In genomic region chr5:1076406-1076805, GRCh38 we compare ENCODE assay signal across 30 cellular contexts.
"Had no signal": no experiment of that assay in that cellular context is flagged by ENCODE, and none has a peak within 500 bp of the region (broad histone marks: within the 10 kb centered on the region; RNA-seq: fewer than 3 reads in every experiment).

No MANE protein-coding gene starts in this region.

- H3K27me3 ChIP-seq: ascending aorta, breast epithelium, cardiac muscle cell, colonic mucosa, esophagus squamous epithelium, gastroesophageal sphincter had no signal

- H3K4me3 ChIP-seq: ascending aorta, breast epithelium, cardiac muscle cell, colonic mucosa, esophagus squamous epithelium, gastroesophageal sphincter had no signal

- DNase-seq: activated CD4-positive, alpha-beta memory T cell treated with anti-CD3 and anti-CD28 coated beads for 36 hours; activated CD4-positive, alpha-beta T cell treated with anti-CD3 and anti-CD28 coated beads for 36 hours; activated CD4-positive, alpha-beta T cell treated with anti-CD3 and anti-CD28 coated beads, Interleukin-2, amount 10 ng/mL, durations not matched to agents 24 days and 14 days; activated CD4-positive, CD25-positive, alpha-beta regulatory T cell; activated CD4-positive, CD25-positive, alpha-beta regulatory T cell treated with anti-CD3 and anti-CD28 coated beads, Interleukin-2, amount 50 U/mL, for 72 hours; activated CD8-positive, alpha-beta memory T cell treated with anti-CD3 and anti-CD28 coated beads, Interleukin-2, amount 10 ng/mL, durations not matched to agents 7 days and 5 days; activated CD8-positive, alpha-beta memory T cell treated with anti-CD3 and anti-CD28 coated beads, Interleukin-2, amount 50 U/mL, for 4 hours; activated CD8-positive, alpha-beta T cell treated with anti-CD3 and anti-CD28 coated beads, Interleukin-2, amount 10 ng/mL, durations not matched to agents 7 days and 5 days; activated effector memory CD4-positive, alpha-beta T cell treated with anti-CD3 and anti-CD28 coated beads, Interleukin-2, amount 50 U/mL, for 16 hours; activated naive CD8-positive, alpha-beta T cell treated with anti-CD3 and anti-CD28 coated beads, Interleukin-2, amount 10 ng/mL, durations not matched to agents 7 days and 5 days; activated T-cell treated with anti-CD3 and anti-CD28 coated beads, Interleukin-2, amount 50 U/mL, for 1 hour; activated T-cell treated with anti-CD3 and anti-CD28 coated beads, Interleukin-2, amount 50 U/mL, for 48 hours; central memory CD4-positive, alpha-beta T cell; cerebellar nuclear complex; colonic mucosa; effector CD8-positive, alpha-beta T cell; esophagus squamous epithelium; foreskin melanocyte; head of caudate nucleus; T-helper 2 cell had no signal

- H3K9me3 ChIP-seq: ascending aorta, breast epithelium, colonic mucosa, esophagus squamous epithelium, gastroesophageal sphincter had no signal

- H3K9me3 Mint-ChIP-seq: activated CD4-positive, alpha-beta memory T cell treated with anti-CD3 and anti-CD28 coated beads for 36 hours; activated CD4-positive, alpha-beta T cell treated with anti-CD3 and anti-CD28 coated beads, Interleukin-2, amount 10 ng/mL, durations not matched to agents 24 days and 14 days; activated naive CD4-positive, alpha-beta T cell treated with anti-CD3 and anti-CD28 coated beads, Interleukin-2, amount 50 U/mL, for 24 hours; activated naive CD8-positive, alpha-beta T cell treated with anti-CD3 and anti-CD28 coated beads, Interleukin-2, amount 10 ng/mL, durations not matched to agents 7 days and 5 days; activated T-helper 1 cell treated with anti-CD3 and anti-CD28 coated beads, Interleukin-12 subunit alpha, Interleukin-12 subunit beta, Interleukin-2, Interleukin-4 antibody, amounts not matched to agents 30 ng/mL and 10 ng/mL and 1 ng/mL, durations not matched to agents 14 hours and 24 hours and 36 hours; activated T-helper 2 cell treated with anti-CD3 and anti-CD28 coated beads, Interferon-gamma antibody, Interleukin-2, Interleukin-4, amounts not matched to agents 10 μg/mL and 5 μg/mL and 100 μg/mL, durations not matched to agents 14 hours and 24 hours and 36 hours; brain had no signal

- H3K27ac ChIP-seq: ascending aorta, breast epithelium, cardiac muscle cell, colonic mucosa, epithelial cell of prostate, esophagus squamous epithelium, gastroesophageal sphincter, VCaP had no signal

- ATAC-seq: activated CD4-positive, alpha-beta T cell treated with anti-CD3 and anti-CD28 coated beads for 36 hours; activated CD8-positive, alpha-beta memory T cell treated with anti-CD3 and anti-CD28 coated beads, Interleukin-2, amount 10 ng/mL, durations not matched to agents 7 days and 5 days; activated CD8-positive, alpha-beta T cell treated with anti-CD3 and anti-CD28 coated beads, Interleukin-2, amount 10 ng/mL, durations not matched to agents 7 days and 5 days; gastroesophageal sphincter had no signal

- H3K4me1 Mint-ChIP-seq: activated CD4-positive, alpha-beta T cell treated with anti-CD3 and anti-CD28 coated beads for 36 hours; activated CD4-positive, alpha-beta T cell treated with anti-CD3 and anti-CD28 coated beads, Interleukin-2, amount 10 ng/mL, durations not matched to agents 24 days and 14 days; activated CD8-positive, alpha-beta memory T cell treated with anti-CD3 and anti-CD28 coated beads, Interleukin-2, amount 10 ng/mL, durations not matched to agents 7 days and 5 days; activated naive CD4-positive, alpha-beta T cell treated with anti-CD3 and anti-CD28 coated beads, Interleukin-2, amount 50 U/mL, for 24 hours; activated naive CD8-positive, alpha-beta T cell treated with anti-CD3 and anti-CD28 coated beads, Interleukin-2, amount 10 ng/mL, durations not matched to agents 7 days and 5 days; brain had no signal

- H3K36me3 Mint-ChIP-seq: activated CD8-positive, alpha-beta memory T cell treated with anti-CD3 and anti-CD28 coated beads, Interleukin-2, amount 10 ng/mL, durations not matched to agents 7 days and 5 days had no signal

- H3K4me1 ChIP-seq: ascending aorta, breast epithelium, colonic mucosa, esophagus squamous epithelium, gastroesophageal sphincter had no signal

- H3K27ac Mint-ChIP-seq: activated CD4-positive, alpha-beta memory T cell treated with anti-CD3 and anti-CD28 coated beads for 36 hours; activated CD4-positive, alpha-beta T cell treated with anti-CD3 and anti-CD28 coated beads for 36 hours; activated CD4-positive, alpha-beta T cell treated with anti-CD3 and anti-CD28 coated beads, Interleukin-2, amount 10 ng/mL, durations not matched to agents 24 days and 14 days; activated CD8-positive, alpha-beta memory T cell treated with anti-CD3 and anti-CD28 coated beads, Interleukin-2, amount 10 ng/mL, durations not matched to agents 7 days and 5 days; activated CD8-positive, alpha-beta T cell treated with anti-CD3 and anti-CD28 coated beads, Interleukin-2, amount 10 ng/mL, durations not matched to agents 7 days and 5 days; activated naive CD4-positive, alpha-beta T cell treated with anti-CD3 and anti-CD28 coated beads, Interleukin-2, amount 50 U/mL, for 24 hours; activated naive CD8-positive, alpha-beta T cell treated with anti-CD3 and anti-CD28 coated beads, Interleukin-2, amount 10 ng/mL, durations not matched to agents 7 days and 5 days; activated T-helper 1 cell treated with anti-CD3 and anti-CD28 coated beads, Interleukin-12 subunit alpha, Interleukin-12 subunit beta, Interleukin-2, Interleukin-4 antibody, amounts not matched to agents 30 ng/mL and 10 ng/mL and 1 ng/mL, durations not matched to agents 14 hours and 24 hours and 36 hours; activated T-helper 2 cell treated with anti-CD3 and anti-CD28 coated beads, Interferon-gamma antibody, Interleukin-2, Interleukin-4, amounts not matched to agents 10 μg/mL and 5 μg/mL and 100 μg/mL, durations not matched to agents 14 hours and 24 hours and 36 hours had no signal

- H3K4me3 Mint-ChIP-seq: activated CD4-positive, alpha-beta memory T cell treated with anti-CD3 and anti-CD28 coated beads for 36 hours; activated CD4-positive, alpha-beta T cell treated with anti-CD3 and anti-CD28 coated beads for 36 hours; activated CD4-positive, alpha-beta T cell treated with anti-CD3 and anti-CD28 coated beads, Interleukin-2, amount 10 ng/mL, durations not matched to agents 24 days and 14 days; activated CD8-positive, alpha-beta memory T cell treated with anti-CD3 and anti-CD28 coated beads, Interleukin-2, amount 10 ng/mL, durations not matched to agents 7 days and 5 days; activated CD8-positive, alpha-beta T cell treated with anti-CD3 and anti-CD28 coated beads, Interleukin-2, amount 10 ng/mL, durations not matched to agents 7 days and 5 days; activated naive CD4-positive, alpha-beta T cell treated with anti-CD3 and anti-CD28 coated beads, Interleukin-2, amount 50 U/mL, for 24 hours; activated naive CD8-positive, alpha-beta T cell treated with anti-CD3 and anti-CD28 coated beads, Interleukin-2, amount 10 ng/mL, durations not matched to agents 7 days and 5 days; activated T-helper 1 cell treated with anti-CD3 and anti-CD28 coated beads, Interleukin-12 subunit alpha, Interleukin-12 subunit beta, Interleukin-2, Interleukin-4 antibody, amounts not matched to agents 30 ng/mL and 10 ng/mL and 1 ng/mL, durations not matched to agents 14 hours and 24 hours and 36 hours; brain had no signal

- H3K27me3 Mint-ChIP-seq: activated CD4-positive, alpha-beta memory T cell treated with anti-CD3 and anti-CD28 coated beads for 36 hours; activated CD4-positive, alpha-beta T cell treated with anti-CD3 and anti-CD28 coated beads for 36 hours; activated CD4-positive, alpha-beta T cell treated with anti-CD3 and anti-CD28 coated beads, Interleukin-2, amount 10 ng/mL, durations not matched to agents 24 days and 14 days; activated CD8-positive, alpha-beta memory T cell treated with anti-CD3 and anti-CD28 coated beads, Interleukin-2, amount 10 ng/mL, durations not matched to agents 7 days and 5 days; activated naive CD4-positive, alpha-beta T cell treated with anti-CD3 and anti-CD28 coated beads, Interleukin-2, amount 50 U/mL, for 24 hours; activated naive CD8-positive, alpha-beta T cell treated with anti-CD3 and anti-CD28 coated beads, Interleukin-2, amount 10 ng/mL, durations not matched to agents 7 days and 5 days; brain had no signal
